ENCODE assay signal across 8 cellular contexts in genomic region chr6:30810813-30811329, GRCh38.
DNase-seq lines count a peak whose midpoint lies in the region; ATAC-seq and TF ChIP-seq lines count a peak whose summit lies in the region.

No MANE protein-coding gene starts in this region.

- H3K27me3 Mint-ChIP-seq in activated naive CD8-positive, alpha-beta T cell treated with anti-CD3 and anti-CD28 coated beads, Interleukin-2, amount 10 ng/mL, durations not matched to agents 7 days and 5 days = no peaks in the 10 kb centered on the region

- no peak for ATAC-seq in left cardiac atrium
- peak; percentile 78 for ATAC-seq in activated naive CD8-positive, alpha-beta T cell treated with anti-CD3 and anti-CD28 coated beads, Interleukin-2, amount 10 ng/mL, durations not matched to agents 7 days and 5 days (ENCODE audit: low read depth)
- no peak for ATAC-seq in right cardiac atrium

- H3K4me1 Mint-ChIP-seq in activated naive CD8-positive, alpha-beta T cell treated with anti-CD3 and anti-CD28 coated beads, Interleukin-2, amount 10 ng/mL, durations not matched to agents 7 days and 5 days = peaks cover 52% of the 10 kb centered on the region

- POLR2A ChIA-PET in activated naive CD8-positive, alpha-beta T cell treated with anti-CD3 and anti-CD28 coated beads, Interleukin-2, amount 10 ng/mL, durations not matched to agents 7 days and 5 days (lab: Charles Lee) = interaction anchor here (1.2 to 3.1 kb wide), 8 partner anchors 15 to 102 kb away, joined by 3 to 16 read pairs (median 5); partner anchors contain the start of genes FLOT1 and IER3

- H3K27me3 ChIP-seq in cardiac muscle cell (no peaks in the 10 kb centered on the region), right cardiac atrium (ENCODE audit: control insufficient read depth, insufficient read depth) (no peaks in the 10 kb centered on the region)

- H3K4me3 ChIP-seq in cardiac muscle cell (no peak overlapping the region), right cardiac atrium (ENCODE audit: low read length) (no peak overlapping the region)

- H3K9me3 Mint-ChIP-seq in activated naive CD8-positive, alpha-beta T cell treated with anti-CD3 and anti-CD28 coated beads, Interleukin-2, amount 10 ng/mL, durations not matched to agents 7 days and 5 days = peaks cover 3% of the 10 kb centered on the region

- H3K36me3 Mint-ChIP-seq in activated naive CD8-positive, alpha-beta T cell treated with anti-CD3 and anti-CD28 coated beads, Interleukin-2, amount 10 ng/mL, durations not matched to agents 7 days and 5 days = peaks cover 38% of the 10 kb centered on the region

- no peak for TF ChIP-seq CTCF in cardiac muscle cell (IDR thresholded peaks at IDR 0.05; ENCODE audit: low read depth, low read length)

- H3K27ac Mint-ChIP-seq in activated naive CD8-positive, alpha-beta T cell treated with anti-CD3 and anti-CD28 coated beads, Interleukin-2, amount 10 ng/mL, durations not matched to agents 7 days and 5 days = peak overlapping the region; percentile 79

- H3K27ac ChIP-seq in cardiac muscle cell (peak overlapping the region; percentile 30), right cardiac atrium (ENCODE audit: low read length) (no peak overlapping the region)

- intact Hi-C loops in left cardiac atrium (cut with DNase I) (no loop called here), right cardiac atrium (cut with DNase I) (loop anchor here in 1 of 4 donors (10.0 kb wide), 1 partner anchor 66 kb away; the partner anchor contains the start of genes FLOT1 and IER3)

- H3K4me1 ChIP-seq in cardiac muscle cell (ENCODE audit: low read depth) = peaks cover 14% of the 10 kb centered on the region
- peaks cover 2% of the 10 kb centered on the region for H3K4me1 ChIP-seq in right cardiac atrium (ENCODE audit: control insufficient read depth, insufficient read depth, low read length)

- H3K36me3 ChIP-seq in cardiac muscle cell = no peaks in the 10 kb centered on the region

- no peaks in the 10 kb centered on the region for H3K9me3 ChIP-seq in cardiac muscle cell (ENCODE audit: low read depth)
- H3K9me3 ChIP-seq in right cardiac atrium (ENCODE audit: control insufficient read depth, low read length) = no peaks in the 10 kb centered on the region

- WGBS in right cardiac atrium = 78% methylated on average over 7 of the region's 7 CpGs

- peak overlapping the region; percentile 37 for H3K4me3 Mint-ChIP-seq in activated naive CD8-positive, alpha-beta T cell treated with anti-CD3 and anti-CD28 coated beads, Interleukin-2, amount 10 ng/mL, durations not matched to agents 7 days and 5 days

- DNase-seq in cardiac muscle cell (ENCODE audit: low read depth in 1 of 2, low spot score in 1 of 2) (no peak), left cardiac atrium (no peak), LoVo (ENCODE audit: low spot score) (peak; percentile 38), SIG-M5 (lab: John Stamatoyannopoulos, UW) (no peak), right cardiac atrium (no peak), ecto neural progenitor cell (ENCODE audit: low spot score) (no peak)
- DNase-seq in activated naive CD8-positive, alpha-beta T cell treated with anti-CD3 and anti-CD28 coated beads, Interleukin-2, amount 10 ng/mL, durations not matched to agents 7 days and 5 days = no peak
- DNase-seq in stimulated activated CD8-positive, alpha-beta memory T cell treated with anti-CD3 and anti-CD28 coated beads, Interleukin-12 subunit alpha, Interleukin-12 subunit beta, amount 100 ng/mL, for 24 hours (ENCODE audit: extremely low read depth) = peak; percentile 65

Comparison
In these comparisons a context has a peak if more than half of its experiments do, and no peak if none do; other contexts are left out.
1. DNase-seq: peak in LoVo (single experiment) and stimulated activated CD8-positive, alpha-beta memory T cell treated with anti-CD3 and anti-CD28 coated beads, Interleukin-12 subunit alpha, Interleukin-12 subunit beta, amount 100 ng/mL, for 24 hours (single experiment); none in cardiac muscle cell (0 of 2), left cardiac atrium (single experiment), activated naive CD8-positive, alpha-beta T cell treated with anti-CD3 and anti-CD28 coated beads, Interleukin-2, amount 10 ng/mL, durations not matched to agents 7 days and 5 days (single experiment), SIG-M5 (single experiment), right cardiac atrium (0 of 3) and ecto neural progenitor cell (single experiment).